In genomic region chr15:61205427-61205826, GRCh38 we compare ENCODE assay signal across 15 cellular contexts. TPM values are rescaled to one million over a fixed set of nuclear protein-coding genes. Genes with fewer than 3 reads are reported as not detected.
DNase-seq lines count a peak whose midpoint lies in the region; TF ChIP-seq lines count a peak whose summit lies in the region.
"Had no signal": no experiment of that assay in that cellular context is flagged by ENCODE, and none has a peak within 500 bp of the region (broad histone marks: within the 10 kb centered on the region; RNA-seq: fewer than 3 reads in every experiment).

No MANE protein-coding gene starts in this region.

- H2AFZ ChIP-seq in MM.1S (ENCODE audit: low read length) (peak overlapping the region; percentile 64), mammary epithelial cell (ENCODE audit: low read depth, low read length) (peak overlapping the region; percentile 98)
- H2AFZ ChIP-seq: PC-9 had no signal

- intact Hi-C loops in mammary epithelial cell (cut with micrococcal nuclease) = loop anchor here (1.0 kb wide), 1 partner anchor 29 kb away; no protein-coding TSS in a partner anchor
- intact Hi-C loops in testis (cut with DNase I; ENCODE audit: low total_unique reads) = no loop called here

- BruUV-seq in mammary epithelial cell (replicated peaks; lab: Mats Ljungman, UMichigan) = no TSS peak

- in situ Hi-C loops in mammary epithelial cell (cut with MboI; ENCODE audit: low sequenced_read_pairs in 2 of 2) = no loop called here

- H3K36me3 ChIP-seq in MM.1S (replicated peaks; ENCODE audit: insufficient read depth, low read length) (no peaks in the 10 kb centered on the region), mammary epithelial cell (ENCODE audit: insufficient read depth, low read length) (no peaks in the 10 kb centered on the region), subcutaneous abdominal adipose tissue (ENCODE audit: control insufficient read depth in 5 of 5, insufficient read depth in 5 of 5, low read length in 5 of 5) (no peaks in the 10 kb centered on the region), testis (ENCODE audit: low read depth, missing control alignments) (no peaks in the 10 kb centered on the region)
- no peaks in the 10 kb centered on the region for H3K36me3 ChIP-seq in effector memory CD4-positive, alpha-beta T cell (ENCODE audit: control insufficient read depth, insufficient read depth, low read length)

- no peaks in the 10 kb centered on the region for H3K79me2 ChIP-seq in MM.1S (ENCODE audit: low read length)
- H3K79me2 ChIP-seq in mammary epithelial cell (ENCODE audit: insufficient read depth, low read length) = no peaks in the 10 kb centered on the region

- H3K4me3 ChIP-seq in MM.1S (ENCODE audit: low read length) (peak overlapping the region; percentile 21), mammary epithelial cell (replicated peaks in 1 of 3; ENCODE audit: insufficient read depth in 1 of 3, low read depth in 2 of 3, low read length in 3 of 3) (peak overlapping the region; percentile 15 to 44 (median 25)), subcutaneous abdominal adipose tissue (ENCODE audit: low read depth in 1 of 5, low read length in 5 of 5) (peak overlapping the region; percentile 54 to 74 (median 59)), testis (peak overlapping the region in 1 of 2 donors; percentile 22)
- H3K4me3 ChIP-seq in effector memory CD4-positive, alpha-beta T cell (ENCODE audit: insufficient read depth, low read depth, low read length, poor library complexity, severe bottlenecking) = no peak overlapping the region
- H3K4me3 ChIP-seq: PC-9 had no signal

- dilution Hi-C loops in mammary epithelial cell (cut with HindIII; ENCODE audit: low sequenced_read_pairs) = no loop called here

- WGBS in mammary epithelial cell (ENCODE audit: low coverage, missing lambda C conversion rate) = 8% methylated on average over 5 of the region's 5 CpGs
- 54 to 58% methylated on average over 5 of the region's 5 CpGs for WGBS in testis, 2 donors

- H3K4me2 ChIP-seq in MM.1S (ENCODE audit: low read depth, low read length) (peak overlapping the region; percentile 40; the same call in 1 of the 2 replicates), mammary epithelial cell (ENCODE audit: insufficient read depth, low read depth, low read length) (peak overlapping the region; percentile 83)
- H3K4me2 ChIP-seq: PC-9 had no signal

- H3K9ac ChIP-seq in MM.1S (ENCODE audit: low read length) (no peak overlapping the region), mammary epithelial cell (ENCODE audit: insufficient read depth, low read length) (no peak overlapping the region), subcutaneous abdominal adipose tissue (ENCODE audit: low read length in 5 of 5) (peak overlapping the region in 2 of 5 donors; percentile 1 to 57)

- no peaks in the 10 kb centered on the region for H3K9me3 ChIP-seq in MM.1S (replicated peaks; ENCODE audit: insufficient read depth, low read length)
- no peaks in the 10 kb centered on the region for H3K9me3 ChIP-seq in mammary epithelial cell (replicated peaks; ENCODE audit: insufficient read depth, low read length)
- no peaks in the 10 kb centered on the region for H3K9me3 ChIP-seq in subcutaneous abdominal adipose tissue (ENCODE audit: control insufficient read depth in 5 of 5, low read length in 5 of 5)
- H3K9me3 ChIP-seq in testis = no peaks in the 10 kb centered on the region
- no peaks in the 10 kb centered on the region for H3K9me3 ChIP-seq in effector memory CD4-positive, alpha-beta T cell (ENCODE audit: control insufficient read depth, low read length)

- no peaks in the 10 kb centered on the region for H4K20me1 ChIP-seq in MM.1S (ENCODE audit: insufficient read depth, low read length)
- no peaks in the 10 kb centered on the region for H4K20me1 ChIP-seq in mammary epithelial cell (ENCODE audit: insufficient read depth, low read length)

- CTCF ChIA-PET in mammary epithelial cell (lab: Charles Lee; ENCODE audit: low non-redundant PET) = no interaction called here

- no peaks in the 10 kb centered on the region for H3K9me2 ChIP-seq in MM.1S (replicated peaks; ENCODE audit: insufficient read depth, low read length)

- H3K4me1 ChIP-seq in MM.1S (ENCODE audit: low read length) (no peaks in the 10 kb centered on the region), mammary epithelial cell (ENCODE audit: insufficient read depth, low read length) (peaks cover 7% of the 10 kb centered on the region), subcutaneous abdominal adipose tissue (ENCODE audit: control insufficient read depth in 5 of 5, insufficient read depth in 5 of 5, low read length in 5 of 5) (peaks cover 0 to 11% (median 9%) of the 10 kb centered on the region in 5 donors), testis (peaks cover 3% of the 10 kb centered on the region)
- H3K4me1 ChIP-seq in effector memory CD4-positive, alpha-beta T cell (ENCODE audit: control insufficient read depth, insufficient read depth, low read length, poor library complexity, severe bottlenecking) = no peaks in the 10 kb centered on the region

- DNase-seq in MM.1S = no peak
- peak; percentile 49 for DNase-seq in mammary epithelial cell
- DNase-seq in kidney tubule cell (ENCODE audit: low spot score) = peak; percentile 74
- DNase-seq in cortex of kidney (lab: John Stamatoyannopoulos, UW) = no peak
- no peak for DNase-seq in GM19240 (ENCODE audit: insufficient read length, low spot score)
- DNase-seq in testis = no peak
- no peak for DNase-seq in effector memory CD4-positive, alpha-beta T cell
- DNase-seq: activated CD4-positive, alpha-beta T cell treated with anti-CD3 and anti-CD28 coated beads, Interleukin-2, amount 50 U/mL, for 4 hours; DND-41; endodermal cell; hippocampal formation; NCI-H1092 treated with DMSO at 0.1 percent for 48 hours; PC-9; stimulated activated CD4-positive, alpha-beta T cell treated with anti-CD3 and anti-CD28 coated beads, Interleukin-2, amount 100 ng/mL, for 24 hours had no signal

- no peak for TF ChIP-seq CTCF in MM.1S (IDR thresholded peaks at IDR 0.05; ENCODE audit: low read length)
- no peak for TF ChIP-seq CTCF in mammary epithelial cell (conservative IDR thresholded peaks at IDR 0.05 in 1 of 2, IDR thresholded peaks at IDR 0.05 in 1 of 2; ENCODE audit: extremely low read depth in 1 of 2, insufficient read depth in 1 of 2, low read depth in 1 of 2, low read length in 2 of 2)
- no peak for TF ChIP-seq CTCF in testis (IDR thresholded peaks at IDR 0.05)

- TF ChIP-seq POLR2A in testis (IDR thresholded peaks at IDR 0.05) = no peak

- H3K27me3 ChIP-seq in MM.1S (replicated peaks; ENCODE audit: insufficient read depth, low read length) (no peaks in the 10 kb centered on the region), mammary epithelial cell (ENCODE audit: insufficient read depth, low read length) (no peaks in the 10 kb centered on the region), subcutaneous abdominal adipose tissue (ENCODE audit: control insufficient read depth in 5 of 5, insufficient read depth in 4 of 5, low read length in 5 of 5) (no peaks in the 10 kb centered on the region), testis (no peaks in the 10 kb centered on the region)
- H3K27me3 ChIP-seq in effector memory CD4-positive, alpha-beta T cell (replicated peaks; ENCODE audit: control insufficient read depth, insufficient read depth, low read length, poor library complexity, severe bottlenecking) = peaks cover 5% of the 10 kb centered on the region

- H3K27ac ChIP-seq in MM.1S (ENCODE audit: low read length) (no peak overlapping the region), mammary epithelial cell (ENCODE audit: insufficient read depth, low read depth, low read length) (no peak overlapping the region), subcutaneous abdominal adipose tissue (ENCODE audit: low read depth, low read length) (no peak overlapping the region), testis (peak overlapping the region in 1 of 2 donors; percentile 60)
- H3K27ac ChIP-seq in effector memory CD4-positive, alpha-beta T cell (ENCODE audit: insufficient read depth, low read length, poor library complexity, severe bottlenecking) = no peak overlapping the region
- H3K27ac ChIP-seq: PC-9 had no signal

- no peaks in the 10 kb centered on the region for H3F3A ChIP-seq in MM.1S (ENCODE audit: insufficient read depth, low read length)

RNA-seq across cellular contexts. Expression of gene RORA, which starts 23.7 kb away (rescaled TPM):
- 10 to 100 TPM in 1 of 2 donors, 1 to 10 TPM in 1; 4.5 to 11.7 TPM for total RNA-seq in mammary epithelial cell
- 2.3 TPM for polyA plus RNA-seq in mammary epithelial cell
- 0.62 TPM for polyA minus RNA-seq in mammary epithelial cell
- 100 to 1,000 TPM; 123 to 153 TPM for total RNA-seq in testis
- polyA plus RNA-seq in testis (ENCODE audit: insufficient read depth, low read depth, low replicate concordance) = 26.3 TPM

Comparison
In these comparisons a context has a peak if more than half of its experiments do, and no peak if none do; other contexts are left out.
1. DNase-seq: peak in mammary epithelial cell (single experiment) and kidney tubule cell (single experiment); none in MM.1S (single experiment), cortex of kidney (single experiment), GM19240 (single experiment), testis (single experiment) and effector memory CD4-positive, alpha-beta T cell (0 of 3).
2. RNA of gene RORA, which starts 23.7 kb away (total RNA-seq): 123 to 153 TPM in testis; 4.5 to 11.7 TPM in mammary epithelial cell; every median in the first group is over 4 times any median in the second.